In genomic region chr14:24232645-24233537, GRCh38 we compare ENCODE assay signal across 8 cellular contexts. TPM values are rescaled to one million over a fixed set of nuclear protein-coding genes. Genes with fewer than 3 reads are reported as not detected.
DNase-seq lines count a peak whose midpoint lies in the region; ATAC-seq and TF ChIP-seq lines count a peak whose summit lies in the region.

Gene GMPR2, plus strand, starts transcription at chr14:24232929. Its CDS starts 325 bp downstream, at chr14:24233254.

- no peaks in the 10 kb centered on the region for H3K9me3 ChIP-seq in T-helper 17 cell (ENCODE audit: control insufficient read depth, low read length, poor library complexity, severe bottlenecking)
- H3K9me3 ChIP-seq in esophagus muscularis mucosa = no peaks in the 10 kb centered on the region

- peaks cover 42% of the 10 kb centered on the region for H3K4me1 Mint-ChIP-seq in T-helper 17 cell
- peaks cover 39 to 53% of the 10 kb centered on the region in 2 donors for H3K4me1 Mint-ChIP-seq in natural killer cell treated with Interleukin-12 subunit alpha and Interleukin-12 subunit beta and Interleukin-15 and Interleukin-18, amount 100 ng/mL, for 72 hours (ENCODE audit: low read depth in 2 of 2)

- H3K9me3 Mint-ChIP-seq in natural killer cell treated with Interleukin-12 subunit alpha and Interleukin-12 subunit beta and Interleukin-15 and Interleukin-18, amount 100 ng/mL, for 72 hours = no peaks in the 10 kb centered on the region

- H3K27ac ChIP-seq in esophagus muscularis mucosa (replicated peaks in 1 of 4) = peak within 1 kb of the TSS; percentile 86 to 94 (median 92)

- no peak for TF ChIP-seq CTCF in esophagus muscularis mucosa (IDR thresholded peaks at IDR 0.05)

- H3K4me3 ChIP-seq in esophagus muscularis mucosa = peak within 1 kb of the TSS; percentile 89 to 97 (median 92)

- H3K27ac Mint-ChIP-seq in T-helper 17 cell = peak within 1 kb of the TSS; percentile 89
- peak within 1 kb of the TSS; percentile 68 to 95 for H3K27ac Mint-ChIP-seq in natural killer cell treated with Interleukin-12 subunit alpha and Interleukin-12 subunit beta and Interleukin-15 and Interleukin-18, amount 100 ng/mL, for 72 hours

- H3K4me1 ChIP-seq in esophagus muscularis mucosa = peaks cover 30 to 52% (median 41%) of the 10 kb centered on the region in 4 donors

- ATAC-seq in GM21360 (IDR thresholded peaks at IDR 0.05; ENCODE audit: unreplicated experiment) (peak; percentile 34), HG03521 (IDR thresholded peaks at IDR 0.05; ENCODE audit: unreplicated experiment) (peak; percentile 42), T-helper 17 cell (peak; percentile 22)
- peak; percentile 69 to 77 for ATAC-seq in natural killer cell treated with Interleukin-12 subunit alpha and Interleukin-12 subunit beta and Interleukin-15 and Interleukin-18, amount 100 ng/mL, for 72 hours

- peak within 1 kb of the TSS; percentile 94 for H3K4me3 Mint-ChIP-seq in T-helper 17 cell
- peak within 1 kb of the TSS; percentile 91 for H3K4me3 Mint-ChIP-seq in natural killer cell treated with Interleukin-12 subunit alpha and Interleukin-12 subunit beta and Interleukin-15 and Interleukin-18, amount 100 ng/mL, for 72 hours

- intact Hi-C loops in esophagus muscularis mucosa (cut with DNase I) = no loop called here

- 10% methylated on average over 18 of the region's 38 CpGs for WGBS in esophagus muscularis mucosa

- TF ChIP-seq EP300 in esophagus muscularis mucosa (IDR thresholded peaks at IDR 0.05) = no peak

- DNase-seq in DMS 273 treated with DMSO at 0.1 percent for 48 hours (lab: John Stamatoyannopoulos, UW) = peak; percentile 76
- DNase-seq in DMS 273 (lab: John Stamatoyannopoulos, UW; ENCODE audit: unreplicated experiment) = no peak
- no peak for DNase-seq in T-helper 17 cell
- DNase-seq in esophagus muscularis mucosa (ENCODE audit: extremely low spot score) = no peak
- no peak for DNase-seq in natural killer cell treated with Interleukin-12 subunit alpha and Interleukin-12 subunit beta and Interleukin-15 and Interleukin-18, amount 100 ng/mL, for 72 hours (ENCODE audit: low spot score)
- no peak for DNase-seq in putamen (ENCODE audit: low spot score)

- H3K36me3 ChIP-seq in esophagus muscularis mucosa = peaks cover 22 to 46% (median 32%) of the 10 kb centered on the region in 4 donors

- no peaks in the 10 kb centered on the region for H3K27me3 ChIP-seq in esophagus muscularis mucosa

- H3K36me3 Mint-ChIP-seq in T-helper 17 cell (ENCODE audit: low read depth) = peaks cover 13% of the 10 kb centered on the region
- H3K36me3 Mint-ChIP-seq in natural killer cell treated with Interleukin-12 subunit alpha and Interleukin-12 subunit beta and Interleukin-15 and Interleukin-18, amount 100 ng/mL, for 72 hours = peaks cover 25% of the 10 kb centered on the region

- no peaks in the 10 kb centered on the region for H3K27me3 Mint-ChIP-seq in T-helper 17 cell
- H3K27me3 Mint-ChIP-seq in natural killer cell treated with Interleukin-12 subunit alpha and Interleukin-12 subunit beta and Interleukin-15 and Interleukin-18, amount 100 ng/mL, for 72 hours = no peaks in the 10 kb centered on the region

- TF ChIP-seq POLR2A in esophagus muscularis mucosa (IDR thresholded peaks at IDR 0.05; ENCODE audit: low read depth) = no peak

RNA-seq across cellular contexts. Expression of gene GMPR2, which starts in this region (rescaled TPM):
- total RNA-seq in T-helper 17 cell (10 to 100 TPM; 37.0 to 44.0 TPM), esophagus muscularis mucosa (10 to 100 TPM; 43.1 to 53.4 (median 50.5) TPM)
- 10 to 100 TPM; 40.5 to 54.5 TPM for total RNA-seq in natural killer cell treated with Interleukin-12 subunit alpha and Interleukin-12 subunit beta and Interleukin-15 and Interleukin-18, amount 100 ng/mL, for 72 hours

Comparison
In these comparisons a context has a peak if more than half of its experiments do, and no peak if none do; other contexts are left out.
1. ATAC-seq: peak in every context shown above with its lines; median percentile 73 in natural killer cell treated with Interleukin-12 subunit alpha and Interleukin-12 subunit beta and Interleukin-15 and Interleukin-18, amount 100 ng/mL, for 72 hours; 42 in HG03521; 34 in GM21360; 22 in T-helper 17 cell.